Comparison of ENCODE assay signal across 10 cellular contexts in the genomic region with DNA sequence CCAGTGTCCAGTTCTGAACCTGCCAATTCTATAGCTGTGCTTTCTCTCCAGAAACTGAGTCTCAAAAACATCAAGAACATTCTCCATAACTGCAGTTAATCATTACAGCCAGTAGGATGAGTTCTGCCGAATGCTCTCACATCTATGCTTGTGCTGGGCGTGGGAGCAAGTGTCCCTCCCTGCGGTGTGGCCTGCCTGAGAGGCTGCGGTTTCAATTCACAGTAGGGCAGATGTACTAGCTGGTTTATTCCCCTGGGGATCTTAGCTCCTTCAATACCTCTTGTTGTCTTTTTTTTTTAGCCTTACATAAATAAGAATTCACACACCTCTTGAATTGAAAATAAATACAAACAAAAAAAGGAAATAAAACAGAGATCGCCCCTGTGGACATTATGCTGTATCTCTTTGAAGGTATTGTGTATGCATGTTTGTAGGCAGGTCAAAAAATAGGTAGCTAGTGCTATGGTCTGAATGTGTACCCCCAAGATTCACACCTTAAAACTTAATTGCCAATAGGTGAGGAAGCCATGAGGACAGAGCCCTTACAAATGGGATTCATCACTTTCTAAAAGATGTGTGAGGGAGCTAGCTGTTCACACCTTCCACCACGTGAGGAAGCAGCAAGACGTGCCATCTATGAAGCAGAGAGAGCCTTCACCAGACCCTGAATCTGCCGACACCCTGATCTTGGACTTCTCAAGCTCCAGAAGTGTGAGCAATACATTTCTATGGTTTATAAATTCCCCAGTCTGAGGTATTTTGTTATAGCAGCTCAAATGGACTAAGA.
A peak's percentile ranks its signal among the peaks of the same experiment; 100 is the strongest.
DNase-seq lines count a peak whose midpoint lies in the region; ATAC-seq, FAIRE-seq and TF ChIP-seq lines count a peak whose summit lies in the region.
"Had no signal": no experiment of that assay in that cellular context is flagged by ENCODE, and none has a peak within 500 bp of the region (broad histone marks: within the 10 kb centered on the region; RNA-seq: fewer than 3 reads in every experiment).

No MANE protein-coding gene starts in this region.

- TF ChIP-seq POLR2A in H54 (IDR thresholded peaks at IDR 0.05; ENCODE audit: low read depth, low read length): no peak

- H3K9me3 Mint-ChIP-seq in neural crest cell: peaks cover 2% of the 10 kb centered on the region
- H3K9me3 Mint-ChIP-seq in activated naive CD8-positive, alpha-beta T cell treated with anti-CD3 and anti-CD28 coated beads for 36 hours: no peaks in the 10 kb centered on the region
- H3K9me3 Mint-ChIP-seq: stimulated activated naive CD8-positive, alpha-beta T cell treated with anti-CD3 and anti-CD28 coated beads, Interleukin-15, Interleukin-2, amounts not matched to agents 100 ng/mL and 50 ng/mL, for 24 hours had no signal

- peak; percentile 67 for DNase-seq in NCI-H2107 treated with DMSO at 0.1 percent for 48 hours (lab: John Stamatoyannopoulos, UW; ENCODE audit: unreplicated experiment)
- no peak for DNase-seq in neural crest cell (ENCODE audit: low read depth, low spot score)
- no peak for DNase-seq in SKM-1 (lab: John Stamatoyannopoulos, UW; ENCODE audit: unreplicated experiment)
- no peak for DNase-seq in activated T-cell treated with anti-CD3 and anti-CD28 coated beads, Interleukin-2, amount 50 U/mL, for 1 hour
- no peak for DNase-seq in H54 (ENCODE audit: insufficient read length, low spot score)
- no peak for DNase-seq in activated naive CD8-positive, alpha-beta T cell treated with anti-CD3 and anti-CD28 coated beads for 36 hours
- DNase-seq: NCI-H774 had no signal

- no peak overlapping the region for H3K27ac Mint-ChIP-seq in neural crest cell (ENCODE audit: unreplicated experiment)
- H3K27ac Mint-ChIP-seq in activated naive CD8-positive, alpha-beta T cell treated with anti-CD3 and anti-CD28 coated beads for 36 hours: no peak overlapping the region
- H3K27ac Mint-ChIP-seq: stimulated activated naive CD8-positive, alpha-beta T cell treated with anti-CD3 and anti-CD28 coated beads, Interleukin-15, Interleukin-2, amounts not matched to agents 100 ng/mL and 50 ng/mL, for 24 hours had no signal

- no peaks in the 10 kb centered on the region for H3K27me3 Mint-ChIP-seq in neural crest cell (ENCODE audit: low read depth)
- H3K27me3 Mint-ChIP-seq in activated naive CD8-positive, alpha-beta T cell treated with anti-CD3 and anti-CD28 coated beads for 36 hours: peaks cover 3% of the 10 kb centered on the region

- ATAC-seq in GM19035 (IDR thresholded peaks at IDR 0.05; ENCODE audit: unreplicated experiment) (peak; percentile 88), HG02678 (IDR thresholded peaks at IDR 0.05; ENCODE audit: unreplicated experiment) (peak; percentile 82)

- TF ChIP-seq CTCF in neural crest cell (conservative IDR thresholded peaks at IDR 0.05): peak; percentile 38

- peaks cover 5% of the 10 kb centered on the region for H3K4me1 Mint-ChIP-seq in neural crest cell
- peaks cover 3% of the 10 kb centered on the region for H3K4me1 Mint-ChIP-seq in activated naive CD8-positive, alpha-beta T cell treated with anti-CD3 and anti-CD28 coated beads for 36 hours

- no peaks in the 10 kb centered on the region for H3K36me3 Mint-ChIP-seq in neural crest cell (ENCODE audit: low read depth)
- no peaks in the 10 kb centered on the region for H3K36me3 Mint-ChIP-seq in activated naive CD8-positive, alpha-beta T cell treated with anti-CD3 and anti-CD28 coated beads for 36 hours

- no peak overlapping the region for H3K4me3 Mint-ChIP-seq in neural crest cell
- no peak overlapping the region for H3K4me3 Mint-ChIP-seq in activated naive CD8-positive, alpha-beta T cell treated with anti-CD3 and anti-CD28 coated beads for 36 hours
- H3K4me3 Mint-ChIP-seq: stimulated activated naive CD8-positive, alpha-beta T cell treated with anti-CD3 and anti-CD28 coated beads, Interleukin-15, Interleukin-2, amounts not matched to agents 100 ng/mL and 50 ng/mL, for 24 hours had no signal

- FAIRE-seq in H54 (lab: Jason Lieb, UNC): no peak
